Comparison of ENCODE assay signal across 2 cellular contexts in the genomic region with DNA sequence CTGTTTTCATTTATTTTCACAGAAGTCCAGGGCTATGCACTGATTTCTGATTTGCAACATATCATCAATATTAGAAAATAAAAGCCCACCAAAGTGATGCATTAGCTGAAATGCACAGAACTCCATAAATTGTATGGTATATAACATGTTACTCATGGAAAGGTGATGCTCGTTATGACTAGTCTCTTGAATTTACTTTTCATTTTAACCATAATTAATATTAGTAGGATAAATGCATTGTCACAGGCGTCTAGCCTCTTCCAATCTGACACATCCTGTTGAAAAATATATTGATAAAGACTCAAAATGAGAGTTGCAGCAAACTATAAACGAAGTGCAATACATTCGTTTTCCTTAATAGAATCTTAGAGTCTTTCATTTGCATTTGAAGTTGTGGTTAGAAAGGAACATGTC.
A peak's percentile ranks its signal among the peaks of the same experiment; 100 is the strongest.
TF ChIP-seq lines count a peak whose summit lies in the region.

No MANE protein-coding gene starts in this region.

TF ChIP-seq in HepG2, 621 proteins besides CTCF, POLR2A, EP300 and RAD21:
- TF ChIP-seq ZNF512 (CRISPR knock-in tag; IDR thresholded peaks at IDR 0.05), result no peak
- no peak for TF ChIP-seq HOXD1 (CRISPR knock-in tag; IDR thresholded peaks at IDR 0.05)
- no peak for TF ChIP-seq ZNF652 (CRISPR knock-in tag; IDR thresholded peaks at IDR 0.05; ENCODE audit: borderline replicate concordance, low read depth)
TF ChIP-seq in HepG2: peak in this region for 0.

TF ChIP-seq in K562, 482 proteins besides CTCF, POLR2A, EP300 and RAD21 (continues in another document):
- TF ChIP-seq PHF20 (IDR thresholded peaks at IDR 0.05; ENCODE audit: partially characterized antibody) (no peak), ZNF408 (CRISPR knock-in tag; IDR thresholded peaks at IDR 0.05; ENCODE audit: low read depth) (no peak), HSF4 (CRISPR knock-in tag; IDR thresholded peaks at IDR 0.05; ENCODE audit: borderline replicate concordance) (0 out of 2 replicates have a peak, but pooled peaks have one; percentile 46), BCOR (IDR thresholded peaks at IDR 0.05) (no peak), ZNF174 (CRISPR knock-in tag; IDR thresholded peaks at IDR 0.05) (peak; percentile 92), ZNF263 (CRISPR knock-in tag; IDR thresholded peaks at IDR 0.05; ENCODE audit: borderline replicate concordance) (no peak), SRF (CRISPR knock-in tag; IDR thresholded peaks at IDR 0.05) (peak in 1 of 2 experiments; percentile 64; a peak in 3 of 4 replicates), TBL1XR1 (IDR thresholded peaks at IDR 0.05; ENCODE audit: low read length in 2 of 2) (peak in 1 of 2 experiments; percentile 44; a peak in 1 of 4 replicates), ZFP30 (CRISPR knock-in tag; IDR thresholded peaks at IDR 0.05; ENCODE audit: borderline replicate concordance) (peak; percentile 64; the same call in 1 of the 2 replicates), BRD9 (IDR thresholded peaks at IDR 0.05; ENCODE audit: low read depth, partially characterized antibody) (peak; percentile 25), ZBTB9 (CRISPR knock-in tag; IDR thresholded peaks at IDR 0.05) (peak; percentile 90), ZNF23 (CRISPR knock-in tag; IDR thresholded peaks at IDR 0.05) (peak; percentile 53), PML (IDR thresholded peaks at IDR 0.05; ENCODE audit: low read length) (0 out of 2 replicates have a peak, but pooled peaks have one; percentile 41), CBX3 (IDR thresholded peaks at IDR 0.05; ENCODE audit: borderline replicate concordance in 1 of 2, low read length in 2 of 2) (peak in 1 of 2 experiments; percentile 55; a peak in 1 of 3 replicates), ZNF785 (CRISPR knock-in tag; IDR thresholded peaks at IDR 0.05) (0 out of 2 replicates have a peak, but pooled peaks have one; percentile 25), BHLHE40 (IDR thresholded peaks at IDR 0.05; ENCODE audit: low read length) (no peak), TEAD4 (IDR thresholded peaks at IDR 0.05; ENCODE audit: low read length) (peak; percentile 6; the same call in 1 of the 2 replicates), TEAD4 (CRISPR knock-in tag; IDR thresholded peaks at IDR 0.05; ENCODE audit: borderline replicate concordance) (no peak), ZNF668 (CRISPR knock-in tag; IDR thresholded peaks at IDR 0.05) (peak; percentile 82; the same call in 1 of the 2 replicates), ZNF780A (CRISPR knock-in tag; IDR thresholded peaks at IDR 0.05) (no peak), KLF6 (CRISPR knock-in tag; IDR thresholded peaks at IDR 0.05; ENCODE audit: borderline replicate concordance) (no peak), MCM7 (IDR thresholded peaks at IDR 0.05) (no peak), KDM5B (IDR thresholded peaks at IDR 0.05; ENCODE audit: insufficient replicate concordance, low read depth, low read length) (no peak), NCOA1 (IDR thresholded peaks at IDR 0.05; ENCODE audit: low read depth) (no peak), ZNF280B (CRISPR knock-in tag; IDR thresholded peaks at IDR 0.05) (peak; percentile 82), ZFPM2 (CRISPR knock-in tag; IDR thresholded peaks at IDR 0.05) (peak; percentile 32; the same call in 1 of the 2 replicates), RFX7 (CRISPR knock-in tag; IDR thresholded peaks at IDR 0.05) (peak; percentile 9; the same call in 1 of the 2 replicates), MECOM (CRISPR knock-in tag; IDR thresholded peaks at IDR 0.05) (no peak), SMARCE1 (IDR thresholded peaks at IDR 0.05) (no peak), CBX1 (IDR thresholded peaks at IDR 0.05; ENCODE audit: low read depth) (no peak), ZNF551 (CRISPR knock-in tag; IDR thresholded peaks at IDR 0.05) (peak; percentile 81), NFXL1 (CRISPR knock-in tag; IDR thresholded peaks at IDR 0.05) (peak; percentile 50; the same call in 1 of the 2 replicates)
- TF ChIP-seq, protein P1, sequence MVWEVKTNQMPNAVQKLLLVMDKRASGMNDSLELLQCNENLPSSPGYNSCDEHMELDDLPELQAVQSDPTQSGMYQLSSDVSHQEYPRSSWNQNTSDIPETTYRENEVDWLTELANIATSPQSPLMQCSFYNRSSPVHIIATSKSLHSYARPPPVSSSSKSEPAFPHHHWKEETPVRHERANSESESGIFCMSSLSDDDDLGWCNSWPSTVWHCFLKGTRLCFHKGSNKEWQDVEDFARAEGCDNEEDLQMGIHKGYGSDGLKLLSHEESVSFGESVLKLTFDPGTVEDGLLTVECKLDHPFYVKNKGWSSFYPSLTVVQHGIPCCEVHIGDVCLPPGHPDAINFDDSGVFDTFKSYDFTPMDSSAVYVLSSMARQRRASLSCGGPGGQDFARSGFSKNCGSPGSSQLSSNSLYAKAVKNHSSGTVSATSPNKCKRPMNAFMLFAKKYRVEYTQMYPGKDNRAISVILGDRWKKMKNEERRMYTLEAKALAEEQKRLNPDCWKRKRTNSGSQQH (CRISPR knock-in tag; IDR thresholded peaks at IDR 0.05), result 0 out of 2 replicates have a peak, but pooled peaks have one; percentile 7
- TF ChIP-seq, protein P2, sequence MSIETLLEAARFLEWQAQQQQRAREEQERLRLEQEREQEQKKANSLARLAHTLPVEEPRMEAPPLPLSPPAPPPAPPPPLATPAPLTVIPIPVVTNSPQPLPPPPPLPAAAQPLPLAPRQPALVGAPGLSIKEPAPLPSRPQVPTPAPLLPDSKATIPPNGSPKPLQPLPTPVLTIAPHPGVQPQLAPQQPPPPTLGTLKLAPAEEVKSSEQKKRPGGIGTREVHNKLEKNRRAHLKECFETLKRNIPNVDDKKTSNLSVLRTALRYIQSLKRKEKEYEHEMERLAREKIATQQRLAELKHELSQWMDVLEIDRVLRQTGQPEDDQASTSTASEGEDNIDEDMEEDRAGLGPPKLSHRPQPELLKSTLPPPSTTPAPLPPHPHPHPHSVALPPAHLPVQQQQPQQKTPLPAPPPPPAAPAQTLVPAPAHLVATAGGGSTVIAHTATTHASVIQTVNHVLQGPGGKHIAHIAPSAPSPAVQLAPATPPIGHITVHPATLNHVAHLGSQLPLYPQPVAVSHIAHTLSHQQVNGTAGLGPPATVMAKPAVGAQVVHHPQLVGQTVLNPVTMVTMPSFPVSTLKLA (conservative IDR thresholded peaks at IDR 0.05), result no peak
- TF ChIP-seq, protein P3, sequence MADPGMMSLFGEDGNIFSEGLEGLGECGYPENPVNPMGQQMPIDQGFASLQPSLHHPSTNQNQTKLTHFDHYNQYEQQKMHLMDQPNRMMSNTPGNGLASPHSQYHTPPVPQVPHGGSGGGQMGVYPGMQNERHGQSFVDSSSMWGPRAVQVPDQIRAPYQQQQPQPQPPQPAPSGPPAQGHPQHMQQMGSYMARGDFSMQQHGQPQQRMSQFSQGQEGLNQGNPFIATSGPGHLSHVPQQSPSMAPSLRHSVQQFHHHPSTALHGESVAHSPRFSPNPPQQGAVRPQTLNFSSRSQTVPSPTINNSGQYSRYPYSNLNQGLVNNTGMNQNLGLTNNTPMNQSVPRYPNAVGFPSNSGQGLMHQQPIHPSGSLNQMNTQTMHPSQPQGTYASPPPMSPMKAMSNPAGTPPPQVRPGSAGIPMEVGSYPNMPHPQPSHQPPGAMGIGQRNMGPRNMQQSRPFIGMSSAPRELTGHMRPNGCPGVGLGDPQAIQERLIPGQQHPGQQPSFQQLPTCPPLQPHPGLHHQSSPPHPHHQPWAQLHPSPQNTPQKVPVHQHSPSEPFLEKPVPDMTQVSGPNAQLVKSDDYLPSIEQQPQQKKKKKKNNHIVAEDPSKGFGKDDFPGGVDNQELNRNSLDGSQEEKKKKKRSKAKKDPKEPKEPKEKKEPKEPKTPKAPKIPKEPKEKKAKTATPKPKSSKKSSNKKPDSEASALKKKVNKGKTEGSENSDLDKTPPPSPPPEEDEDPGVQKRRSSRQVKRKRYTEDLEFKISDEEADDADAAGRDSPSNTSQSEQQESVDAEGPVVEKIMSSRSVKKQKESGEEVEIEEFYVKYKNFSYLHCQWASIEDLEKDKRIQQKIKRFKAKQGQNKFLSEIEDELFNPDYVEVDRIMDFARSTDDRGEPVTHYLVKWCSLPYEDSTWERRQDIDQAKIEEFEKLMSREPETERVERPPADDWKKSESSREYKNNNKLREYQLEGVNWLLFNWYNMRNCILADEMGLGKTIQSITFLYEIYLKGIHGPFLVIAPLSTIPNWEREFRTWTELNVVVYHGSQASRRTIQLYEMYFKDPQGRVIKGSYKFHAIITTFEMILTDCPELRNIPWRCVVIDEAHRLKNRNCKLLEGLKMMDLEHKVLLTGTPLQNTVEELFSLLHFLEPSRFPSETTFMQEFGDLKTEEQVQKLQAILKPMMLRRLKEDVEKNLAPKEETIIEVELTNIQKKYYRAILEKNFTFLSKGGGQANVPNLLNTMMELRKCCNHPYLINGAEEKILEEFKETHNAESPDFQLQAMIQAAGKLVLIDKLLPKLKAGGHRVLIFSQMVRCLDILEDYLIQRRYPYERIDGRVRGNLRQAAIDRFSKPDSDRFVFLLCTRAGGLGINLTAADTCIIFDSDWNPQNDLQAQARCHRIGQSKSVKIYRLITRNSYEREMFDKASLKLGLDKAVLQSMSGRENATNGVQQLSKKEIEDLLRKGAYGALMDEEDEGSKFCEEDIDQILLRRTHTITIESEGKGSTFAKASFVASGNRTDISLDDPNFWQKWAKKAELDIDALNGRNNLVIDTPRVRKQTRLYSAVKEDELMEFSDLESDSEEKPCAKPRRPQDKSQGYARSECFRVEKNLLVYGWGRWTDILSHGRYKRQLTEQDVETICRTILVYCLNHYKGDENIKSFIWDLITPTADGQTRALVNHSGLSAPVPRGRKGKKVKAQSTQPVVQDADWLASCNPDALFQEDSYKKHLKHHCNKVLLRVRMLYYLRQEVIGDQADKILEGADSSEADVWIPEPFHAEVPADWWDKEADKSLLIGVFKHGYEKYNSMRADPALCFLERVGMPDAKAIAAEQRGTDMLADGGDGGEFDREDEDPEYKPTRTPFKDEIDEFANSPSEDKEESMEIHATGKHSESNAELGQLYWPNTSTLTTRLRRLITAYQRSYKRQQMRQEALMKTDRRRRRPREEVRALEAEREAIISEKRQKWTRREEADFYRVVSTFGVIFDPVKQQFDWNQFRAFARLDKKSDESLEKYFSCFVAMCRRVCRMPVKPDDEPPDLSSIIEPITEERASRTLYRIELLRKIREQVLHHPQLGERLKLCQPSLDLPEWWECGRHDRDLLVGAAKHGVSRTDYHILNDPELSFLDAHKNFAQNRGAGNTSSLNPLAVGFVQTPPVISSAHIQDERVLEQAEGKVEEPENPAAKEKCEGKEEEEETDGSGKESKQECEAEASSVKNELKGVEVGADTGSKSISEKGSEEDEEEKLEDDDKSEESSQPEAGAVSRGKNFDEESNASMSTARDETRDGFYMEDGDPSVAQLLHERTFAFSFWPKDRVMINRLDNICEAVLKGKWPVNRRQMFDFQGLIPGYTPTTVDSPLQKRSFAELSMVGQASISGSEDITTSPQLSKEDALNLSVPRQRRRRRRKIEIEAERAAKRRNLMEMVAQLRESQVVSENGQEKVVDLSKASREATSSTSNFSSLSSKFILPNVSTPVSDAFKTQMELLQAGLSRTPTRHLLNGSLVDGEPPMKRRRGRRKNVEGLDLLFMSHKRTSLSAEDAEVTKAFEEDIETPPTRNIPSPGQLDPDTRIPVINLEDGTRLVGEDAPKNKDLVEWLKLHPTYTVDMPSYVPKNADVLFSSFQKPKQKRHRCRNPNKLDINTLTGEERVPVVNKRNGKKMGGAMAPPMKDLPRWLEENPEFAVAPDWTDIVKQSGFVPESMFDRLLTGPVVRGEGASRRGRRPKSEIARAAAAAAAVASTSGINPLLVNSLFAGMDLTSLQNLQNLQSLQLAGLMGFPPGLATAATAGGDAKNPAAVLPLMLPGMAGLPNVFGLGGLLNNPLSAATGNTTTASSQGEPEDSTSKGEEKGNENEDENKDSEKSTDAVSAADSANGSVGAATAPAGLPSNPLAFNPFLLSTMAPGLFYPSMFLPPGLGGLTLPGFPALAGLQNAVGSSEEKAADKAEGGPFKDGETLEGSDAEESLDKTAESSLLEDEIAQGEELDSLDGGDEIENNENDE (IDR thresholded peaks at IDR 0.05; ENCODE audit: low read depth, low read length), result no peak
- TF ChIP-seq, protein P4, sequence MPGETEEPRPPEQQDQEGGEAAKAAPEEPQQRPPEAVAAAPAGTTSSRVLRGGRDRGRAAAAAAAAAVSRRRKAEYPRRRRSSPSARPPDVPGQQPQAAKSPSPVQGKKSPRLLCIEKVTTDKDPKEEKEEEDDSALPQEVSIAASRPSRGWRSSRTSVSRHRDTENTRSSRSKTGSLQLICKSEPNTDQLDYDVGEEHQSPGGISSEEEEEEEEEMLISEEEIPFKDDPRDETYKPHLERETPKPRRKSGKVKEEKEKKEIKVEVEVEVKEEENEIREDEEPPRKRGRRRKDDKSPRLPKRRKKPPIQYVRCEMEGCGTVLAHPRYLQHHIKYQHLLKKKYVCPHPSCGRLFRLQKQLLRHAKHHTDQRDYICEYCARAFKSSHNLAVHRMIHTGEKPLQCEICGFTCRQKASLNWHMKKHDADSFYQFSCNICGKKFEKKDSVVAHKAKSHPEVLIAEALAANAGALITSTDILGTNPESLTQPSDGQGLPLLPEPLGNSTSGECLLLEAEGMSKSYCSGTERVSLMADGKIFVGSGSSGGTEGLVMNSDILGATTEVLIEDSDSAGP (CRISPR knock-in tag; IDR thresholded peaks at IDR 0.05), result no peak
- TF ChIP-seq, protein P5, sequence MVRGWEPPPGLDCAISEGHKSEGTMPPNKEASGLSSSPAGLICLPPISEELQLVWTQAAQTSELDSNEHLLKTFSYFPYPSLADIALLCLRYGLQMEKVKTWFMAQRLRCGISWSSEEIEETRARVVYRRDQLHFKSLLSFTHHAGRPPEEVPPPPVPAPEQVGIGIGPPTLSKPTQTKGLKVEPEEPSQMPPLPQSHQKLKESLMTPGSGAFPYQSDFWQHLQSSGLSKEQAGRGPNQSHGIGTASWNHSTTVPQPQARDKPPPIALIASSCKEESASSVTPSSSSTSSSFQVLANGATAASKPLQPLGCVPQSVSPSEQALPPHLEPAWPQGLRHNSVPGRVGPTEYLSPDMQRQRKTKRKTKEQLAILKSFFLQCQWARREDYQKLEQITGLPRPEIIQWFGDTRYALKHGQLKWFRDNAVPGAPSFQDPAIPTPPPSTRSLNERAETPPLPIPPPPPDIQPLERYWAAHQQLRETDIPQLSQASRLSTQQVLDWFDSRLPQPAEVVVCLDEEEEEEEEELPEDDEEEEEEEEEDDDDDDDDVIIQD (CRISPR knock-in tag; IDR thresholded peaks at IDR 0.05), result no peak
